20 cellular contexts compared by ENCODE assay signal in genomic region chr2:121907905-121908304, GRCh38.
DNase-seq lines count a peak whose midpoint lies in the region.
"Had no signal": no experiment of that assay in that cellular context is flagged by ENCODE, and none has a peak within 500 bp of the region (broad histone marks: within the 10 kb centered on the region; RNA-seq: fewer than 3 reads in every experiment).

No MANE protein-coding gene starts in this region.

- H3K4me2 ChIP-seq in neuronal stem cell (ENCODE audit: insufficient read depth, low read length, poor library complexity, severe bottlenecking), result no peak overlapping the region

- no peak overlapping the region for H4K91ac ChIP-seq in neuronal stem cell (ENCODE audit: low read depth, low read length, poor library complexity)

- no peak overlapping the region for H3K4me3 ChIP-seq in neuronal stem cell (ENCODE audit: low read length in 2 of 2)
- H3K4me3 ChIP-seq: stomach had no signal

- peak overlapping the region; percentile 78 for H2AFZ ChIP-seq in neuronal stem cell (ENCODE audit: low read length)

- H3K23ac ChIP-seq in neuronal stem cell (ENCODE audit: low read depth, low read length, poor library complexity), result no peak overlapping the region

- no peak overlapping the region for H4K8ac ChIP-seq in neuronal stem cell (ENCODE audit: low read depth, low read length)

- H2AK5ac ChIP-seq in neuronal stem cell (ENCODE audit: low read depth, low read length), result no peak overlapping the region

- no peak overlapping the region for H3K4ac ChIP-seq in neuronal stem cell (ENCODE audit: low read length)

- peaks cover 0 to 1% of the 10 kb centered on the region in 2 donors for H3K9me3 ChIP-seq in neuronal stem cell (replicated peaks in 1 of 2; ENCODE audit: control insufficient read depth in 2 of 2, insufficient read depth in 1 of 2, low read depth in 1 of 2, low read length in 2 of 2)
- H3K9me3 ChIP-seq: stomach had no signal

- H3K27me3 ChIP-seq in neuronal stem cell (ENCODE audit: control insufficient read depth in 3 of 3, insufficient read depth in 3 of 3, low read depth in 1 of 3, low read length in 3 of 3), result peaks cover 0 to 9% (median 2%) of the 10 kb centered on the region in 3 experiments

- no peaks in the 10 kb centered on the region for H3K36me3 ChIP-seq in neuronal stem cell (replicated peaks in 1 of 2; ENCODE audit: control insufficient read depth in 2 of 2, insufficient read depth in 2 of 2, low read length in 2 of 2)
- H3K36me3 ChIP-seq: stomach had no signal

- peaks cover 2 to 15% of the 10 kb centered on the region in 2 donors for H3K4me1 ChIP-seq in neuronal stem cell (ENCODE audit: control insufficient read depth in 2 of 2, insufficient read depth in 1 of 2, low read depth in 1 of 2, low read length in 2 of 2)

- no peak overlapping the region for H3K27ac ChIP-seq in neuronal stem cell (replicated peaks; ENCODE audit: low read length)
- H3K27ac ChIP-seq: 22Rv1, stomach had no signal

- no peak overlapping the region for H2BK120ac ChIP-seq in neuronal stem cell (ENCODE audit: low read depth, low read length)

- H3K14ac ChIP-seq in neuronal stem cell (ENCODE audit: low read length), result peak overlapping the region; percentile 50

- no peak overlapping the region for H2BK15ac ChIP-seq in neuronal stem cell (ENCODE audit: low read length)

- H3K9ac ChIP-seq in neuronal stem cell (ENCODE audit: low read depth, low read length, poor library complexity), result peak overlapping the region; percentile 7

- in situ Hi-C loops in G401 (cut with HindIII; ENCODE audit: low sequenced_read_pairs), result no loop called here

- peak overlapping the region; percentile 25 for H2BK12ac ChIP-seq in neuronal stem cell (ENCODE audit: low read length)

- peak overlapping the region; percentile 44 for H3K18ac ChIP-seq in neuronal stem cell (ENCODE audit: low read length)

- H3K79me1 ChIP-seq in neuronal stem cell (ENCODE audit: low read depth, low read length), result no peaks in the 10 kb centered on the region

- H2BK5ac ChIP-seq in neuronal stem cell (ENCODE audit: low read length), result no peak overlapping the region

- DNase-seq in NCI-H1417 (lab: John Stamatoyannopoulos, UW), result peak; percentile 14 to 53 (median 16)
- no peak for DNase-seq in NCI-H1417 treated with DMSO at 0.1 percent for 48 hours (lab: John Stamatoyannopoulos, UW)
- DNase-seq in NCI-H1105 treated with DMSO at 0.1 percent for 48 hours (lab: John Stamatoyannopoulos, UW), result peak; percentile 31
- DNase-seq in NCI-H69 (lab: John Stamatoyannopoulos, UW), result peak; percentile 91
- DNase-seq in neuronal stem cell (ENCODE audit: low spot score), result no peak
- no peak for DNase-seq in T-helper 1 cell
- DNase-seq in G401 (ENCODE audit: low spot score), result no peak
- DNase-seq in amygdala (lab: John Stamatoyannopoulos, UW), result no peak
- DNase-seq: activated CD4-positive, alpha-beta T cell treated with anti-CD3 and anti-CD28 coated beads, Interleukin-2, amount 10 ng/mL, durations not matched to agents 7 days and 5 days; activated naive CD4-positive, alpha-beta T cell treated with anti-CD3 and anti-CD28 coated beads for 36 hours; activated T-cell treated with anti-CD3 and anti-CD28 coated beads for 4 hours; C1 segment of cervical spinal cord; DND-41; left cardiac atrium; midbrain; MV-4-11; NCI-H526 treated with DMSO at 0.1 percent for 48 hours; nucleus accumbens; stomach had no signal

- no CpG with 5 or more reads among the region's 11 CpGs for whole genome bisulfite sequencing in neuronal stem cell (ENCODE audit: extremely low coverage in 2 of 2, insufficient read length in 2 of 2, insufficient replicate concordance in 1 of 2), 2 donors

Comparison
In these comparisons a context has a peak if more than half of its experiments do, and no peak if none do; other contexts are left out.
1. DNase-seq: peak in NCI-H1417 (3 of 3), NCI-H1105 treated with DMSO at 0.1 percent for 48 hours (single experiment) and NCI-H69 (single experiment); none in NCI-H1417 treated with DMSO at 0.1 percent for 48 hours (single experiment), neuronal stem cell (single experiment), T-helper 1 cell (0 of 5), G401 (single experiment) and amygdala (0 of 56).